ENCODE assay signal across 8 cellular contexts in genomic region chr6:95576218-95576617, GRCh38. TPM values are rescaled to one million over a fixed set of nuclear protein-coding genes. Genes with fewer than 3 reads are reported as not detected.
DNase-seq lines count a peak whose midpoint lies in the region; ATAC-seq, FAIRE-seq and TF ChIP-seq lines count a peak whose summit lies in the region.

No MANE protein-coding gene starts in this region.

- peaks cover 75% of the 10 kb centered on the region for H3K4me1 Mint-ChIP-seq in brain

- peaks cover 9% of the 10 kb centered on the region for H3K27me3 Mint-ChIP-seq in brain

- peaks cover 16% of the 10 kb centered on the region for H3K4me1 ChIP-seq in muscle layer of colon (ENCODE audit: insufficient read depth, low read length)

- H3K27ac ChIP-seq in HL-60 (replicated peaks) (peak overlapping the region; percentile 89), muscle layer of colon (ENCODE audit: low read depth, low read length) (no peak overlapping the region)

- DNase-seq in AG09309 (ENCODE audit: low read depth) (no peak), HL-60 (ENCODE audit: low read depth in 1 of 2, low spot score in 1 of 2) (no peak), RCC 7860 (ENCODE audit: low spot score) (no peak)
- DNase-seq in activated effector memory CD4-positive, alpha-beta T cell treated with anti-CD3 and anti-CD28 coated beads, Interleukin-2, amount 50 U/mL, for 16 hours, result no peak

- H3K27me3 ChIP-seq in HL-60 (ENCODE audit: insufficient read depth, poor library complexity, severe bottlenecking) (no peaks in the 10 kb centered on the region), muscle layer of colon (ENCODE audit: control insufficient read depth in 1 of 2, insufficient read depth in 2 of 2, low read length in 2 of 2) (no peaks in the 10 kb centered on the region)

- no peak for FAIRE-seq in RCC 7860 (lab: Jason Lieb, UNC)

- no peaks in the 10 kb centered on the region for H3K36me3 ChIP-seq in muscle layer of colon (ENCODE audit: insufficient read depth, low read length)

- ATAC-seq in HG02642 (IDR thresholded peaks at IDR 0.05; ENCODE audit: poor library complexity, unreplicated experiment) (no peak), esophagus mucosa (no peak)

- H3K9ac ChIP-seq in muscle layer of colon (ENCODE audit: low read length), result peak overlapping the region; percentile 77

- H3K9me3 Mint-ChIP-seq in brain, result peaks cover 0 to 5% (median 0%) of the 10 kb centered on the region in 5 experiments

- peaks cover 5% of the 10 kb centered on the region for H3K36me3 Mint-ChIP-seq in brain

- peak overlapping the region; percentile 94 to 99 (median 98) for H3K4me3 Mint-ChIP-seq in brain

- H3K4me3 ChIP-seq in AG09309 (ENCODE audit: control insufficient read depth, low read depth, low read length) (peak overlapping the region; percentile 84), HL-60 (replicated peaks; ENCODE audit: insufficient read depth, low read length) (peak overlapping the region; percentile 83), muscle layer of colon (ENCODE audit: low read depth in 1 of 2, low read length in 2 of 2) (peak overlapping the region in 1 of 2 donors; percentile 85)

- TF ChIP-seq CTCF in AG09309 (IDR thresholded peaks at IDR 0.05; ENCODE audit: control insufficient read depth, insufficient read depth, low read depth, low read length, missing control alignments) (no peak), HL-60 (IDR thresholded peaks at IDR 0.05; ENCODE audit: insufficient read depth, low read length) (no peak), brain (conservative IDR thresholded peaks at IDR 0.05) (no peak)

- H3K9me3 ChIP-seq in muscle layer of colon (ENCODE audit: low read length), result no peaks in the 10 kb centered on the region

- H3K27ac Mint-ChIP-seq in brain, result peak overlapping the region; percentile 96 to 100 (median 99)

RNA-seq across cellular contexts. Expression of gene MANEA, which starts 1.1 kb away (rescaled TPM):
- 4.3 TPM for polyA plus RNA-seq in brain (ENCODE audit: insufficient read depth, low read depth, low replicate concordance)
- 8.4 TPM for total RNA-seq in esophagus mucosa
